ENCODE assay signal across 15 cellular contexts in genomic region chr17:42268236-42268635, GRCh38.
DNase-seq lines count a peak whose midpoint lies in the region; ATAC-seq lines count a peak whose summit lies in the region.
"Had no signal": no experiment of that assay in that cellular context is flagged by ENCODE, and none has a peak within 500 bp of the region (broad histone marks: within the 10 kb centered on the region; RNA-seq: fewer than 3 reads in every experiment).

No MANE protein-coding gene starts in this region.

- H3K36me3 Mint-ChIP-seq in activated naive CD4-positive, alpha-beta T cell treated with anti-CD3 and anti-CD28 coated beads, Interleukin-2, amount 10 ng/mL, durations not matched to agents 7 days and 5 days: peaks cover 34% of the 10 kb centered on the region
- H3K36me3 Mint-ChIP-seq in effector memory CD8-positive, alpha-beta T cell (ENCODE audit: insufficient read depth): peaks cover 28% of the 10 kb centered on the region

- H3K9me3 Mint-ChIP-seq in activated naive CD4-positive, alpha-beta T cell treated with anti-CD3 and anti-CD28 coated beads, Interleukin-2, amount 10 ng/mL, durations not matched to agents 7 days and 5 days: no peaks in the 10 kb centered on the region
- H3K9me3 Mint-ChIP-seq in effector memory CD8-positive, alpha-beta T cell: no peaks in the 10 kb centered on the region

- H3K4me1 ChIP-seq in subcutaneous abdominal adipose tissue (ENCODE audit: control insufficient read depth in 5 of 5, insufficient read depth in 5 of 5, low read length in 5 of 5): peaks cover 3 to 55% (median 37%) of the 10 kb centered on the region in 5 donors

- no peak for ATAC-seq in effector memory CD8-positive, alpha-beta T cell (replicated peaks)
- no peak for ATAC-seq in HG02763 (IDR thresholded peaks at IDR 0.05; ENCODE audit: unreplicated experiment)
- ATAC-seq: left lobe of liver, SK-N-SH treated with all-trans-retinoic acid at 6 μM for 48 hours had no signal

- H3K9me3 ChIP-seq in SK-N-MC (ENCODE audit: low read depth, low read length) (no peaks in the 10 kb centered on the region), subcutaneous abdominal adipose tissue (ENCODE audit: control insufficient read depth in 5 of 5, low read length in 5 of 5) (no peaks in the 10 kb centered on the region)

- no peak for DNase-seq in activated naive CD4-positive, alpha-beta T cell treated with anti-CD3 and anti-CD28 coated beads, Interleukin-2, amount 10 ng/mL, durations not matched to agents 7 days and 5 days
- no peak for DNase-seq in activated naive CD4-positive, alpha-beta T cell treated with Interleukin-2 at 50 U/mL for 16 hours
- no peak for DNase-seq in SK-N-MC (ENCODE audit: low read depth, low spot score)
- no peak for DNase-seq in effector memory CD8-positive, alpha-beta T cell
- no peak for DNase-seq in ecto neural progenitor cell (ENCODE audit: low spot score)
- DNase-seq: activated CD4-positive, alpha-beta T cell treated with anti-CD3 and anti-CD28 coated beads, Interleukin-2, amount 50 U/mL, for 48 hours; activated effector memory CD4-positive, alpha-beta T cell treated with anti-CD3 and anti-CD28 coated beads, Interleukin-2, amount 50 U/mL, for 16 hours; midbrain; NCI-H1092; NCI-H2081; NCI-H510A had no signal

- H3K27me3 Mint-ChIP-seq in activated naive CD4-positive, alpha-beta T cell treated with anti-CD3 and anti-CD28 coated beads, Interleukin-2, amount 10 ng/mL, durations not matched to agents 7 days and 5 days: no peaks in the 10 kb centered on the region
- H3K27me3 Mint-ChIP-seq in effector memory CD8-positive, alpha-beta T cell: no peaks in the 10 kb centered on the region

- H3K9ac ChIP-seq in SK-N-MC (ENCODE audit: insufficient read length): peak overlapping the region; percentile 11
- H3K9ac ChIP-seq in subcutaneous abdominal adipose tissue (ENCODE audit: low read length in 5 of 5): no peak overlapping the region

- peak overlapping the region; percentile 43 for H3K27ac Mint-ChIP-seq in activated naive CD4-positive, alpha-beta T cell treated with anti-CD3 and anti-CD28 coated beads, Interleukin-2, amount 10 ng/mL, durations not matched to agents 7 days and 5 days
- peak overlapping the region; percentile 96 to 97 for H3K27ac Mint-ChIP-seq in effector memory CD8-positive, alpha-beta T cell

- no peaks in the 10 kb centered on the region for H3K27me3 ChIP-seq in subcutaneous abdominal adipose tissue (ENCODE audit: control insufficient read depth in 5 of 5, insufficient read depth in 4 of 5, low read length in 5 of 5)

- H3K36me3 ChIP-seq in SK-N-MC (ENCODE audit: insufficient read depth, low read length): no peaks in the 10 kb centered on the region
- no peaks in the 10 kb centered on the region for H3K36me3 ChIP-seq in subcutaneous abdominal adipose tissue (ENCODE audit: control insufficient read depth in 5 of 5, insufficient read depth in 5 of 5, low read length in 5 of 5)

- H3K4me1 Mint-ChIP-seq in activated naive CD4-positive, alpha-beta T cell treated with anti-CD3 and anti-CD28 coated beads, Interleukin-2, amount 10 ng/mL, durations not matched to agents 7 days and 5 days: peaks cover 66% of the 10 kb centered on the region
- peaks cover 44 to 60% of the 10 kb centered on the region in 2 donors for H3K4me1 Mint-ChIP-seq in effector memory CD8-positive, alpha-beta T cell (ENCODE audit: low read depth in 2 of 2)

- H3K4me3 Mint-ChIP-seq in activated naive CD4-positive, alpha-beta T cell treated with anti-CD3 and anti-CD28 coated beads, Interleukin-2, amount 10 ng/mL, durations not matched to agents 7 days and 5 days: no peak overlapping the region
- peak overlapping the region; percentile 36 to 43 for H3K4me3 Mint-ChIP-seq in effector memory CD8-positive, alpha-beta T cell

- no peak overlapping the region for H3K27ac ChIP-seq in SK-N-MC
- H3K27ac ChIP-seq in subcutaneous abdominal adipose tissue (ENCODE audit: low read depth, low read length): peak overlapping the region; percentile 58

- H3K4me3 ChIP-seq in SK-N-MC: no peak overlapping the region
- no peak overlapping the region for H3K4me3 ChIP-seq in subcutaneous abdominal adipose tissue (ENCODE audit: low read depth in 1 of 5, low read length in 5 of 5)

- CTCF ChIA-PET in activated naive CD4-positive, alpha-beta T cell treated with anti-CD3 and anti-CD28 coated beads, Interleukin-2, amount 10 ng/mL, durations not matched to agents 7 days and 5 days (lab: Charles Lee): interaction anchor here (1.7 to 3.5 kb wide), 2 partner anchors 19 to 45 kb away, joined by 4 to 19 read pairs; no protein-coding TSS in a partner anchor
